Comparison of ENCODE assay signal across 14 cellular contexts in genomic region chr4:138996090-138996489, GRCh38. TPM values are rescaled to one million over a fixed set of nuclear protein-coding genes. Genes with fewer than 3 reads are reported as not detected.
A peak's percentile ranks its signal among the peaks of the same experiment; 100 is the strongest.
DNase-seq lines count a peak whose midpoint lies in the region; ATAC-seq and TF ChIP-seq lines count a peak whose summit lies in the region.
"Had no signal": no experiment of that assay in that cellular context is flagged by ENCODE, and none has a peak within 500 bp of the region (broad histone marks: within the 10 kb centered on the region; RNA-seq: fewer than 3 reads in every experiment).

No MANE protein-coding gene starts in this region.

- no peak overlapping the region for H3K4me2 ChIP-seq in GM23248 (ENCODE audit: unreplicated experiment)

- ATAC-seq in WTC11 (peak; percentile 81), GM21619 (IDR thresholded peaks at IDR 0.05; ENCODE audit: unreplicated experiment) (no peak)

- POLR2A ChIA-PET in WTC11 (lab: Charles Lee) = no interaction called here

- no peaks in the 10 kb centered on the region for H3K9me3 ChIP-seq in GM23248 (ENCODE audit: low read depth)
- H3K9me3 ChIP-seq: BE2C had no signal

- H3K27ac Mint-ChIP-seq in WTC11 (no peak overlapping the region), nephron progenitor cell (peak overlapping the region; percentile 72)
- H3K27ac Mint-ChIP-seq: CD4-positive, alpha-beta memory T cell had no signal

- DNase-seq in GM23248 (no peak), WTC11 (ENCODE audit: low spot score) (no peak), iPS-NIHi7 (ENCODE audit: extremely low spot score) (peak; percentile 51), nephron progenitor cell (no peak), foreskin fibroblast (no peak), inferior parietal cortex (ENCODE audit: extremely low spot score) (no peak)
- DNase-seq: BE2C; CD4-positive, alpha-beta memory T cell; DMS79 treated with DMSO at 0.1 percent for 48 hours; EL; H7; IMR-90 had no signal

- H3K27me3 ChIP-seq in GM23248 (replicated peaks; ENCODE audit: insufficient read depth) = no peaks in the 10 kb centered on the region
- H3K27me3 ChIP-seq: BE2C had no signal

- H4K20me1 ChIP-seq in GM23248 (ENCODE audit: insufficient read depth) = no peaks in the 10 kb centered on the region

- TF ChIP-seq CTCF in WTC11 (IDR thresholded peaks at IDR 0.05) (no peak), nephron progenitor cell (IDR thresholded peaks at IDR 0.05) (no peak), foreskin fibroblast (IDR thresholded peaks at IDR 0.05; ENCODE audit: low read depth, low read length) (no peak)

- H3K9me2 ChIP-seq in GM23248 (ENCODE audit: insufficient read depth) = no peaks in the 10 kb centered on the region

- H3K4me3 Mint-ChIP-seq in WTC11 (no peak overlapping the region), nephron progenitor cell (no peak overlapping the region)
- H3K4me3 Mint-ChIP-seq: CD4-positive, alpha-beta memory T cell had no signal

- no peak overlapping the region for H3K4me3 ChIP-seq in GM23248
- H3K4me3 ChIP-seq in foreskin fibroblast (ENCODE audit: low read depth in 1 of 2, low read length in 2 of 2) = no peak overlapping the region

- H3K9ac ChIP-seq in GM23248 = no peak overlapping the region

- H3K36me3 ChIP-seq in GM23248 (ENCODE audit: low read depth) = no peaks in the 10 kb centered on the region
- H3K36me3 ChIP-seq: BE2C had no signal

- in situ Hi-C loops in GM23248 (cut with MboI) = no loop called here

- H3K4me1 Mint-ChIP-seq in WTC11 (peaks cover 11% of the 10 kb centered on the region), nephron progenitor cell (no peaks in the 10 kb centered on the region)
- H3K4me1 Mint-ChIP-seq: CD4-positive, alpha-beta memory T cell had no signal

- H3K9me3 Mint-ChIP-seq in WTC11 = peaks cover 10% of the 10 kb centered on the region
- peaks cover 3% of the 10 kb centered on the region for H3K9me3 Mint-ChIP-seq in nephron progenitor cell
- H3K9me3 Mint-ChIP-seq: CD4-positive, alpha-beta memory T cell had no signal

- CTCF ChIA-PET in WTC11 (lab: Charles Lee) = interaction anchor here (0.6 to 2.1 kb wide), 3 partner anchors 20 to 63 kb away, joined by 3 to 7 read pairs (median 3); no protein-coding TSS in a partner anchor

- no peaks in the 10 kb centered on the region for H3K4me1 ChIP-seq in GM23248 (ENCODE audit: insufficient read depth)
- H3K4me1 ChIP-seq: BE2C had no signal

- H3K36me3 Mint-ChIP-seq in WTC11 = no peaks in the 10 kb centered on the region
- H3K36me3 Mint-ChIP-seq in nephron progenitor cell (ENCODE audit: low read depth) = no peaks in the 10 kb centered on the region
- H3K36me3 Mint-ChIP-seq: CD4-positive, alpha-beta memory T cell had no signal

- H3K27ac ChIP-seq in GM23248 = no peak overlapping the region
- H3K27ac ChIP-seq: C4-2B had no signal

- H3K27me3 Mint-ChIP-seq in WTC11 (ENCODE audit: low read depth) (no peaks in the 10 kb centered on the region), nephron progenitor cell (ENCODE audit: low read depth, poor library complexity) (peaks cover 5% of the 10 kb centered on the region)

- no peaks in the 10 kb centered on the region for H3F3A ChIP-seq in GM23248 (ENCODE audit: insufficient read depth)

- peak overlapping the region; percentile 37; the same call in 1 of the 2 replicates for H2AFZ ChIP-seq in GM23248

- no peaks in the 10 kb centered on the region for H3K79me2 ChIP-seq in GM23248 (ENCODE audit: insufficient read depth)

- WGBS in GM23248 (ENCODE audit: low coverage in 1 of 2, low lambda C conversion rate in 2 of 2, missing lambda C conversion rate in 2 of 2), 2 experiments = 15 to 19% methylated on average over 6 of the region's 6 CpGs

TF ChIP-seq in WTC11, 78 proteins besides CTCF, POLR2A, EP300 and RAD21:
- TF ChIP-seq, protein P1, sequence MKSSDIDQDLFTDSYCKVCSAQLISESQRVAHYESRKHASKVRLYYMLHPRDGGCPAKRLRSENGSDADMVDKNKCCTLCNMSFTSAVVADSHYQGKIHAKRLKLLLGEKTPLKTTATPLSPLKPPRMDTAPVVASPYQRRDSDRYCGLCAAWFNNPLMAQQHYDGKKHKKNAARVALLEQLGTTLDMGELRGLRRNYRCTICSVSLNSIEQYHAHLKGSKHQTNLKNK (CRISPR knock-in tag; IDR thresholded peaks at IDR 0.05) = no peak
- TF ChIP-seq PRDM15 (CRISPR knock-in tag; IDR thresholded peaks at IDR 0.05) = peak; percentile 87

RNA-seq across cellular contexts. Expression of gene NOCT, which starts 19.5 kb away (rescaled TPM):
- 12.6 and 15.3 TPM in 2 replicates for total RNA-seq in GM23248 (2014; rRNA removed; shearing (Covaris generic))
- 4.7 and 5.1 TPM in 2 replicates for polyA plus RNA-seq in GM23248 (2016; fragmentation: Nextera tagmentation; extraction: Ambion mirVana)
- total RNA-seq in WTC11 (2021) = 37.9 to 43.4 TPM (median 39.2 TPM) in 3 replicates
